1 cellular context compared by ENCODE assay signal in the genomic region with DNA sequence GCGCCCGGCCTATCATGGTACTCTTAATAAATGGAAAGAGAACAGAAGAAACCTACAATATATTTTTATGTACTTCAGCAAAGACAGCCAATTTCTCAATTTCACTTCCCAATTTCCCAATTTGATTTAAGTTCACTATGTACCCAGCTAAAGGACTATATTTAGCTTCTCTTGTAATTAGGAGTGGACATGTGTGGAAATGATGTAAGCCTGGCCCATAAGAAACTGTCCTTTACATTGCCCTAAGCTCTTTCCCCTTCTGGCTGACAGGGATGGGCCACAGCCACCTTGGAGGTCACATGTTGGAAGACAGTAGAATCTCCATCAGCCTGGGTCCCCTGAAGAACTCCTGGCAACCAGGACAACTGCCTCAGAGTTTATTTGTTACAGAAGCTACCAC.
TF ChIP-seq lines count a peak whose summit lies in the region.

No MANE protein-coding gene starts in this region.

TF ChIP-seq in GM12878, 131 proteins besides CTCF, POLR2A, EP300 and RAD21:
- TF ChIP-seq LARP7 (IDR thresholded peaks at IDR 0.05) (no peak), MEF2A (IDR thresholded peaks at IDR 0.05; ENCODE audit: insufficient read depth, low read depth, low read length) (no peak), SMAD5 (IDR thresholded peaks at IDR 0.05; ENCODE audit: low read depth) (no peak), MTA2 (IDR thresholded peaks at IDR 0.05; ENCODE audit: low read depth) (no peak), RUNX3 (IDR thresholded peaks at IDR 0.05; ENCODE audit: low read length) (no peak), IKZF2 (IDR thresholded peaks at IDR 0.05) (no peak), ZNF24 (IDR thresholded peaks at IDR 0.05) (no peak), HCFC1 (IDR thresholded peaks at IDR 0.05; ENCODE audit: low read length) (no peak), REST (IDR thresholded peaks at IDR 0.05; ENCODE audit: low read depth, low read length) (no peak)
- TF ChIP-seq, protein P1, sequence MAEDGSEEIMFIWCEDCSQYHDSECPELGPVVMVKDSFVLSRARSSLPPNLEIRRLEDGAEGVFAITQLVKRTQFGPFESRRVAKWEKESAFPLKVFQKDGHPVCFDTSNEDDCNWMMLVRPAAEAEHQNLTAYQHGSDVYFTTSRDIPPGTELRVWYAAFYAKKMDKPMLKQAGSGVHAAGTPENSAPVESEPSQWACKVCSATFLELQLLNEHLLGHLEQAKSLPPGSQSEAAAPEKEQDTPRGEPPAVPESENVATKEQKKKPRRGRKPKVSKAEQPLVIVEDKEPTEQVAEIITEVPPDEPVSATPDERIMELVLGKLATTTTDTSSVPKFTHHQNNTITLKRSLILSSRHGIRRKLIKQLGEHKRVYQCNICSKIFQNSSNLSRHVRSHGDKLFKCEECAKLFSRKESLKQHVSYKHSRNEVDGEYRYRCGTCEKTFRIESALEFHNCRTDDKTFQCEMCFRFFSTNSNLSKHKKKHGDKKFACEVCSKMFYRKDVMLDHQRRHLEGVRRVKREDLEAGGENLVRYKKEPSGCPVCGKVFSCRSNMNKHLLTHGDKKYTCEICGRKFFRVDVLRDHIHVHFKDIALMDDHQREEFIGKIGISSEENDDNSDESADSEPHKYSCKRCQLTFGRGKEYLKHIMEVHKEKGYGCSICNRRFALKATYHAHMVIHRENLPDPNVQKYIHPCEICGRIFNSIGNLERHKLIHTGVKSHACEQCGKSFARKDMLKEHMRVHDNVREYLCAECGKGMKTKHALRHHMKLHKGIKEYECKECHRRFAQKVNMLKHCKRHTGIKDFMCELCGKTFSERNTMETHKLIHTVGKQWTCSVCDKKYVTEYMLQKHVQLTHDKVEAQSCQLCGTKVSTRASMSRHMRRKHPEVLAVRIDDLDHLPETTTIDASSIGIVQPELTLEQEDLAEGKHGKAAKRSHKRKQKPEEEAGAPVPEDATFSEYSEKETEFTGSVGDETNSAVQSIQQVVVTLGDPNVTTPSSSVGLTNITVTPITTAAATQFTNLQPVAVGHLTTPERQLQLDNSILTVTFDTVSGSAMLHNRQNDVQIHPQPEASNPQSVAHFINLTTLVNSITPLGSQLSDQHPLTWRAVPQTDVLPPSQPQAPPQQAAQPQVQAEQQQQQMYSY (CRISPR knock-in tag; IDR thresholded peaks at IDR 0.05), result no peak
